22 cellular contexts compared by ENCODE assay signal in the genomic region with DNA sequence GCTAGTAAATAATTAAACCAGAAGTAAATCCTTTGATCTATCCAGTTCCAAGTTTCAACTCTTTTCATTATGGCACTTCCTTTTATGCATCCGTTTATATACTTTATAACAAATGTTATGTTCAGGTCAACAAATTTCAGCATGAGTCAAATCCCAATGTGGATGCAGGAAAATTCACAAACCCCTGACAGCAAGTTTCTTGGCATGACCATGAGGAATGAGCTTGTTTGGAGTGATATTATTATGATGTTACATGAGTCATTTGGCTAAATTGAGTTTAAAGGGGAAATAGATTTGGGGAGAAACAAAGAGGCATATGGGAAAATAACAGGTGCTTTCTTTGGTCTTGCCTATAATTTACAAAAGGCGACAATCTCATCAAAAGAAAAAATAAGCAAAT. TPM values are rescaled to one million over a fixed set of nuclear protein-coding genes. Genes with fewer than 3 reads are reported as not detected.
"Had no signal": no experiment of that assay in that cellular context is flagged by ENCODE, and none has a peak within 500 bp of the region (broad histone marks: within the 10 kb centered on the region; RNA-seq: fewer than 3 reads in every experiment).

No MANE protein-coding gene starts in this region.

- ATAC-seq: activated T-cell treated with anti-CD3 and anti-CD28 coated beads, Interleukin-2, amount 50 U/mL, for 72 hours; psoas muscle; right cardiac atrium; stimulated activated naive CD8-positive, alpha-beta T cell treated with anti-CD3 and anti-CD28 coated beads, Interleukin-15, amount 100 ng/mL, for 72 hours; T-helper 17 cell had no signal

- DNase-seq: activated CD4-positive, alpha-beta T cell treated with anti-CD3 and anti-CD28 coated beads for 4 hours; activated CD4-positive, alpha-beta T cell treated with anti-CD3 and anti-CD28 coated beads, Interleukin-2, amount 50 U/mL, for 48 hours; activated CD4-positive, CD25-positive, alpha-beta regulatory T cell; activated effector memory CD4-positive, alpha-beta T cell treated with Interleukin-2 at 50 U/mL for 16 hours; activated naive CD4-positive, alpha-beta T cell treated with anti-CD3 and anti-CD28 coated beads, Interleukin-2, amount 10 ng/mL, durations not matched to agents 7 days and 5 days; activated T-cell treated with anti-CD3 and anti-CD28 coated beads, Interleukin-2, amount 50 U/mL, for 72 hours; amygdala; cerebellar nuclear complex; cortex of kidney; erythroblast; foreskin melanocyte; kidney glomerular epithelial cell; left ventricle myocardium inferior; mammary epithelial cell; ovary; psoas muscle; right cardiac atrium; stimulated activated CD4-positive, alpha-beta T cell treated with anti-CD3 and anti-CD28 coated beads, Interleukin-1b, Interleukin-23, amount 100 ng/mL, for 48 hours; stimulated activated naive CD8-positive, alpha-beta T cell treated with anti-CD3 and anti-CD28 coated beads, Interleukin-15, amount 100 ng/mL, for 72 hours; T-helper 17 cell had no signal

RNA-seq across cellular contexts. Expression of gene KCNMB2, which starts 32.1 kb away (rescaled TPM):
- total RNA-seq: activated T-cell treated with anti-CD3 and anti-CD28 coated beads, Interleukin-2, amount 50 U/mL, for 72 hours; mammary epithelial cell; psoas muscle; T-helper 17 cell; tibial nerve had no signal
- polyA plus RNA-seq: hepatocyte, mammary epithelial cell, psoas muscle had no signal
